1 cellular context compared by ENCODE assay signal in the genomic region with DNA sequence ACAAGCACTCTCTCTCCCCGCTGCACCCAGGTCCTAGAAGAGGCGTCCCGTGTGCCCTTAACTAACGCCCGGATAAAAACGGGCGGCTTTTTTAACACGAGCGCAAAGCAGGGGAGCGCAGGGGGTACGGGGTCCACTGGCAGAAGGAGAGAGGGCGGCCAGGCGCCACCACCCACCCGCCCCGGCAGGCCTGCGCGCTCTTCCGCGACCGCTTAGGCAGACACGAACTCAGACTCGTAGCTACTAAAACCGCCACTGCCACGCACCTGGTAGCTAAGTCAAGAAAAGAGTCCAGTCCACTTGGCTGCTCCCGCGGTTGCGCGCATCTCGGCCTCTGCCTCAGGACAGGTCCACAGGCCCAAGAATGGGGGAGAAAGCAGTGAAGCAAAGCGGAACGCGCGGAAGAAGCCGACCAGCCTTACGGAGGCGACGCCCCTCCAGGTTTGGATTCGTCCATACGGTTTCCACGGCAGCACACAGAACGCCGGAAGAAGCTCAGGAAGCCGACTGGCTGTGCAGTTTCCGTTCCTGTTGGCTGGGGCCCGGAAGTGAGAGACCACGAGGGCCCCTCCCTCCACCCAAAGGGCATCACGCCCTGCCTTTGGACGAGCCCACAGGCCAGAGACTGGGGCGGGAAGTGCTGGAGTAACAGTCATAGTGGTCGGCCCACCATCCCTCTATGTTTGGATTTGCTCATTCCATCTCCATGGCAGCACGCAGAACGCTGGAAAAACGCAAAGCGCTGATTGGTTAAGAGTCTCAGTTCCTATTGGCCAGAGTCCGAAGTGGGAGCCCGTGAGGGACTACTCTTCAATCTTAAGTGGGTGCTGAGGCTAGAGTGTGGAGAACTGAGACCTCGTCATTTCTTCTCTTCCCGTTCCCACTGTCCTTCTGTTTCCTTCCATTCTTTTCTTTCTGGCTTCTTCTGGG.
TF ChIP-seq lines count a peak whose summit lies in the region.

A gene (minus strand): TSS at position 354 of the 930 bp plus-strand sequence. CDS start 7,344 bp downstream, outside the sequence.

TF ChIP-seq in HepG2, 621 proteins besides CTCF, POLR2A, EP300 and RAD21 (continued from another document and continues in another):
- TF ChIP-seq, protein P1, sequence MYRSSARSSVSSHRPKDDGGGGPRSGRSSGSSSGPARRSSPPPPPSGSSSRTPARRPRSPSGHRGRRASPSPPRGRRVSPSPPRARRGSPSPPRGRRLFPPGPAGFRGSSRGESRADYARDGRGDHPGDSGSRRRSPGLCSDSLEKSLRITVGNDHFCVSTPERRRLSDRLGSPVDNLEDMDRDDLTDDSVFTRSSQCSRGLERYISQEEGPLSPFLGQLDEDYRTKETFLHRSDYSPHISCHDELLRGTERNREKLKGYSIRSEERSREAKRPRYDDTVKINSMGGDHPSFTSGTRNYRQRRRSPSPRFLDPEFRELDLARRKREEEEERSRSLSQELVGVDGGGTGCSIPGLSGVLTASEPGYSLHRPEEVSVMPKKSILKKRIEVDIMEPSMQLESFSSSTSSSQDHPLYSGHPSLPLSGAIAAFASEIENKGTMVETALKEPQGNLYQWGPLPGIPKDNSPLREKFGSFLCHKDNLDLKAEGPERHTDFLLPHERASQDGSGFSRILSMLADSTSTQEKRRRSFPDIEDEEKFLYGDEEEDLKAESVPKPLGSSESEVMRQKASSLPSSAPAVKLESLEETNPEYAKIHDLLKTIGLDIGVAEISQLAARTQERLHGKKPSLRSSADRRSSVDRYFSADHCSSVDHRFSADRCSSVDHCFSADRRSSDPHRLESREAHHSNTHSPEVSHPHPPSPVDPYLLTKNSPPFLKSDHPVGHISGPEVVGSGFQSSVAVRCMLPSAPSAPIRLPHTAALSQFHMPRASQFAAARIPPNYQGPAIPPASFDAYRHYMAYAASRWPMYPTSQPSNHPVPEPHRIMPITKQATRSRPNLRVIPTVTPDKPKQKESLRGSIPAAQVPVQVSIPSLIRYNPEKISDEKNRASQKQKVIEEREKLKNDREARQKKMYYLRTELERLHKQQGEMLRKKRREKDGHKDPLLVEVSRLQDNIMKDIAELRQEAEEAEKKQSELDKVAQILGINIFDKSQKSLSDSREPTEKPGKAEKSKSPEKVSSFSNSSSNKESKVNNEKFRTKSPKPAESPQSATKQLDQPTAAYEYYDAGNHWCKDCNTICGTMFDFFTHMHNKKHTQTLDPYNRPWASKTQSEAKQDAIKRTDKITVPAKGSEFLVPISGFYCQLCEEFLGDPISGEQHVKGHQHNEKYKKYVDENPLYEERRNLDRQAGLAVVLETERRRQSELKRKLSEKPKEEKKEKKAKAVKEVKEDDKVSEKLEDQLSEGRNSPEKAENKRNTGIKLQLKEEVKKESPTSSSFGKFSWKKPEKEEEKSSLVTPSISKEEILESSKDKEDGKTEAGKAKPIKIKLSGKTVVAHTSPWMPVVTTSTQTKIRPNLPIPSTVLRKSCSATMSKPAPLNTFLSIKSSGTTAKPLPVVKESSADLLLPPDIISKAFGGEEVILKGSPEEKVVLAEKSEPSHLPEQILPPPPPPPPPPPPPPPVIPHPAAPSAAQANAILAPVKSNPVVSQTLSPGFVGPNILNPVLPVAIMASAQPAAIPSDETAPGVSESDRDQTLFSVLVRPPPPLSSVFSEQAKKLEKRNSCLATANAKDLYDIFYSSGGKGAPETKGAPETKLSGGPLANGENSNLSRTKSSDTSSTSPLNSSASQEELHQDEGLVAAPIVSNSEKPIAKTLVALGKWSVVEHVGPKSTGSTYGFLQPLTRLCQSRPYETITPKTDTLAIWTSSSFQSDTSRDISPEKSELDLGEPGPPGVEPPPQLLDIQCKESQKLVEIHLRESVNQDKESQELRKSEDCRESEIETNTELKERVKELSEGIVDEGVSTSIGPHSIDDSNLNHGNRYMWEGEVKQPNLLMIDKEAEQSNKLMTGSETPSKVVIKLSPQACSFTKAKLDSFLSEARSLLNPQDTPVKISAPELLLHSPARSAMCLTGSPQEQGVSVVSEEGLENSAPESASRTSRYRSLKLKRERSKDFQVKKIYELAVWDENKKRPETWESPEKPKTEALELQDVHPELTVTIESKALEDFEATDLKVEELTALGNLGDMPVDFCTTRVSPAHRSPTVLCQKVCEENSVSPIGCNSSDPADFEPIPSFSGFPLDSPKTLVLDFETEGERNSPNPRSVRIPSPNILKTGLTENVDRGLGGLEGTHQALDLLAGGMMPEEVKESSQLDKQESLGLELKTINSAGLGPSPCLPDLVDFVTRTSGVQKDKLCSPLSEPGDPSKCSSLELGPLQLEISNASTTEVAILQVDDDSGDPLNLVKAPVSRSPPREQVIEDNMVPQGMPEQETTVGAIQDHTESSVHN (CRISPR knock-in tag; IDR thresholded peaks at IDR 0.05), result no peak
- TF ChIP-seq SSRP1 (CRISPR knock-in tag; IDR thresholded peaks at IDR 0.05) (no peak), SP5 (CRISPR knock-in tag; IDR thresholded peaks at IDR 0.05; ENCODE audit: borderline replicate concordance, low read depth) (peak; percentile 62; the same call in 1 of the 2 replicates), MAFF (IDR thresholded peaks at IDR 0.05; ENCODE audit: low read depth, low read length) (0 out of 2 replicates have a peak, but pooled peaks have one; percentile 0), ZNF329 (CRISPR knock-in tag; IDR thresholded peaks at IDR 0.05; ENCODE audit: low read depth) (no peak), ZNF775 (CRISPR knock-in tag; IDR thresholded peaks at IDR 0.05; ENCODE audit: borderline replicate concordance) (no peak), KAT2B (IDR thresholded peaks at IDR 0.05; ENCODE audit: borderline replicate concordance, low read depth, low read length) (no peak), ZNF570 (CRISPR knock-in tag; IDR thresholded peaks at IDR 0.05; ENCODE audit: borderline replicate concordance) (no peak), CC2D1A (CRISPR knock-in tag; IDR thresholded peaks at IDR 0.05) (no peak), ZNF451 (CRISPR knock-in tag; IDR thresholded peaks at IDR 0.05) (no peak), HNF4A (CRISPR knock-in tag; IDR thresholded peaks at IDR 0.05) (no peak; the same call in 1 of the 2 replicates), THAP11 (CRISPR knock-in tag; IDR thresholded peaks at IDR 0.05) (peak; percentile 90), CEBPB (IDR thresholded peaks at IDR 0.05; ENCODE audit: borderline replicate concordance, low read depth, low read length) (no peak), BHLHE40 (IDR thresholded peaks at IDR 0.05; ENCODE audit: low read length) (peak; percentile 98), STAG1 (CRISPR knock-in tag; IDR thresholded peaks at IDR 0.05) (no peak), ZBTB1 (CRISPR knock-in tag; IDR thresholded peaks at IDR 0.05; ENCODE audit: borderline replicate concordance) (no peak), NFRKB (IDR thresholded peaks at IDR 0.05) (no peak), ZNF572 (CRISPR knock-in tag; IDR thresholded peaks at IDR 0.05) (peak; percentile 67; the same call in 1 of the 2 replicates), NFKB2 (CRISPR knock-in tag; IDR thresholded peaks at IDR 0.05; ENCODE audit: borderline replicate concordance) (0 out of 2 replicates have a peak, but pooled peaks have one; percentile 35), PRMT3 (CRISPR knock-in tag; IDR thresholded peaks at IDR 0.05; ENCODE audit: borderline replicate concordance, low read depth) (no peak), ZNF138 (CRISPR knock-in tag; IDR thresholded peaks at IDR 0.05; ENCODE audit: low read depth) (no peak), ZNF556 (CRISPR knock-in tag; IDR thresholded peaks at IDR 0.05; ENCODE audit: borderline replicate concordance) (peak; percentile 88; the same call in 1 of the 2 replicates), KLF12 (CRISPR knock-in tag; IDR thresholded peaks at IDR 0.05; ENCODE audit: borderline replicate concordance) (peak; percentile 41; the same call in 1 of the 2 replicates), SIX1 (CRISPR knock-in tag; IDR thresholded peaks at IDR 0.05; ENCODE audit: borderline replicate concordance) (no peak), ZNF296 (CRISPR knock-in tag; conservative IDR thresholded peaks at IDR 0.05) (no peak), EZH2 (conservative IDR thresholded peaks at IDR 0.05; ENCODE audit: low read depth, low read length) (no peak)
- TF ChIP-seq, protein P2, sequence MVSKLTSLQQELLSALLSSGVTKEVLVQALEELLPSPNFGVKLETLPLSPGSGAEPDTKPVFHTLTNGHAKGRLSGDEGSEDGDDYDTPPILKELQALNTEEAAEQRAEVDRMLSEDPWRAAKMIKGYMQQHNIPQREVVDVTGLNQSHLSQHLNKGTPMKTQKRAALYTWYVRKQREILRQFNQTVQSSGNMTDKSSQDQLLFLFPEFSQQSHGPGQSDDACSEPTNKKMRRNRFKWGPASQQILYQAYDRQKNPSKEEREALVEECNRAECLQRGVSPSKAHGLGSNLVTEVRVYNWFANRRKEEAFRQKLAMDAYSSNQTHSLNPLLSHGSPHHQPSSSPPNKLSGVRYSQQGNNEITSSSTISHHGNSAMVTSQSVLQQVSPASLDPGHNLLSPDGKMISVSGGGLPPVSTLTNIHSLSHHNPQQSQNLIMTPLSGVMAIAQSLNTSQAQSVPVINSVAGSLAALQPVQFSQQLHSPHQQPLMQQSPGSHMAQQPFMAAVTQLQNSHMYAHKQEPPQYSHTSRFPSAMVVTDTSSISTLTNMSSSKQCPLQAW (CRISPR knock-in tag; IDR thresholded peaks at IDR 0.05), result peak; percentile 91
- TF ChIP-seq, protein P3, sequence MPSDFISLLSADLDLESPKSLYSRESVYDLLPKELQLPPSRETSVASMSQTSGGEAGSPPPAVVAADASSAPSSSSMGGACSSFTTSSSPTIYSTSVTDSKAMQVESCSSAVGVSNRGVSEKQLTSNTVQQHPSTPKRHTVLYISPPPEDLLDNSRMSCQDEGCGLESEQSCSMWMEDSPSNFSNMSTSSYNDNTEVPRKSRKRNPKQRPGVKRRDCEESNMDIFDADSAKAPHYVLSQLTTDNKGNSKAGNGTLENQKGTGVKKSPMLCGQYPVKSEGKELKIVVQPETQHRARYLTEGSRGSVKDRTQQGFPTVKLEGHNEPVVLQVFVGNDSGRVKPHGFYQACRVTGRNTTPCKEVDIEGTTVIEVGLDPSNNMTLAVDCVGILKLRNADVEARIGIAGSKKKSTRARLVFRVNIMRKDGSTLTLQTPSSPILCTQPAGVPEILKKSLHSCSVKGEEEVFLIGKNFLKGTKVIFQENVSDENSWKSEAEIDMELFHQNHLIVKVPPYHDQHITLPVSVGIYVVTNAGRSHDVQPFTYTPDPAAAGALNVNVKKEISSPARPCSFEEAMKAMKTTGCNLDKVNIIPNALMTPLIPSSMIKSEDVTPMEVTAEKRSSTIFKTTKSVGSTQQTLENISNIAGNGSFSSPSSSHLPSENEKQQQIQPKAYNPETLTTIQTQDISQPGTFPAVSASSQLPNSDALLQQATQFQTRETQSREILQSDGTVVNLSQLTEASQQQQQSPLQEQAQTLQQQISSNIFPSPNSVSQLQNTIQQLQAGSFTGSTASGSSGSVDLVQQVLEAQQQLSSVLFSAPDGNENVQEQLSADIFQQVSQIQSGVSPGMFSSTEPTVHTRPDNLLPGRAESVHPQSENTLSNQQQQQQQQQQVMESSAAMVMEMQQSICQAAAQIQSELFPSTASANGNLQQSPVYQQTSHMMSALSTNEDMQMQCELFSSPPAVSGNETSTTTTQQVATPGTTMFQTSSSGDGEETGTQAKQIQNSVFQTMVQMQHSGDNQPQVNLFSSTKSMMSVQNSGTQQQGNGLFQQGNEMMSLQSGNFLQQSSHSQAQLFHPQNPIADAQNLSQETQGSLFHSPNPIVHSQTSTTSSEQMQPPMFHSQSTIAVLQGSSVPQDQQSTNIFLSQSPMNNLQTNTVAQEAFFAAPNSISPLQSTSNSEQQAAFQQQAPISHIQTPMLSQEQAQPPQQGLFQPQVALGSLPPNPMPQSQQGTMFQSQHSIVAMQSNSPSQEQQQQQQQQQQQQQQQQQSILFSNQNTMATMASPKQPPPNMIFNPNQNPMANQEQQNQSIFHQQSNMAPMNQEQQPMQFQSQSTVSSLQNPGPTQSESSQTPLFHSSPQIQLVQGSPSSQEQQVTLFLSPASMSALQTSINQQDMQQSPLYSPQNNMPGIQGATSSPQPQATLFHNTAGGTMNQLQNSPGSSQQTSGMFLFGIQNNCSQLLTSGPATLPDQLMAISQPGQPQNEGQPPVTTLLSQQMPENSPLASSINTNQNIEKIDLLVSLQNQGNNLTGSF (CRISPR knock-in tag; IDR thresholded peaks at IDR 0.05), result no peak
- TF ChIP-seq, protein P4, sequence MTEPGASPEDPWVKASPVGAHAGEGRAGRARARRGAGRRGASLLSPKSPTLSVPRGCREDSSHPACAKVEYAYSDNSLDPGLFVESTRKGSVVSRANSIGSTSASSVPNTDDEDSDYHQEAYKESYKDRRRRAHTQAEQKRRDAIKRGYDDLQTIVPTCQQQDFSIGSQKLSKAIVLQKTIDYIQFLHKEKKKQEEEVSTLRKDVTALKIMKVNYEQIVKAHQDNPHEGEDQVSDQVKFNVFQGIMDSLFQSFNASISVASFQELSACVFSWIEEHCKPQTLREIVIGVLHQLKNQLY (CRISPR knock-in tag; IDR thresholded peaks at IDR 0.05), result peak; percentile 54; the same call in 1 of the 2 replicates
- TF ChIP-seq, protein P5, sequence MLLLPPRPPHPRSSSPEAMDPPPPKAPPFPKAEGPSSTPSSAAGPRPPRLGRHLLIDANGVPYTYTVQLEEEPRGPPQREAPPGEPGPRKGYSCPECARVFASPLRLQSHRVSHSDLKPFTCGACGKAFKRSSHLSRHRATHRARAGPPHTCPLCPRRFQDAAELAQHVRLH (CRISPR knock-in tag; IDR thresholded peaks at IDR 0.05; ENCODE audit: borderline replicate concordance, low read depth), result peak; percentile 77; the same call in 1 of the 2 replicates
- TF ChIP-seq, protein P6, sequence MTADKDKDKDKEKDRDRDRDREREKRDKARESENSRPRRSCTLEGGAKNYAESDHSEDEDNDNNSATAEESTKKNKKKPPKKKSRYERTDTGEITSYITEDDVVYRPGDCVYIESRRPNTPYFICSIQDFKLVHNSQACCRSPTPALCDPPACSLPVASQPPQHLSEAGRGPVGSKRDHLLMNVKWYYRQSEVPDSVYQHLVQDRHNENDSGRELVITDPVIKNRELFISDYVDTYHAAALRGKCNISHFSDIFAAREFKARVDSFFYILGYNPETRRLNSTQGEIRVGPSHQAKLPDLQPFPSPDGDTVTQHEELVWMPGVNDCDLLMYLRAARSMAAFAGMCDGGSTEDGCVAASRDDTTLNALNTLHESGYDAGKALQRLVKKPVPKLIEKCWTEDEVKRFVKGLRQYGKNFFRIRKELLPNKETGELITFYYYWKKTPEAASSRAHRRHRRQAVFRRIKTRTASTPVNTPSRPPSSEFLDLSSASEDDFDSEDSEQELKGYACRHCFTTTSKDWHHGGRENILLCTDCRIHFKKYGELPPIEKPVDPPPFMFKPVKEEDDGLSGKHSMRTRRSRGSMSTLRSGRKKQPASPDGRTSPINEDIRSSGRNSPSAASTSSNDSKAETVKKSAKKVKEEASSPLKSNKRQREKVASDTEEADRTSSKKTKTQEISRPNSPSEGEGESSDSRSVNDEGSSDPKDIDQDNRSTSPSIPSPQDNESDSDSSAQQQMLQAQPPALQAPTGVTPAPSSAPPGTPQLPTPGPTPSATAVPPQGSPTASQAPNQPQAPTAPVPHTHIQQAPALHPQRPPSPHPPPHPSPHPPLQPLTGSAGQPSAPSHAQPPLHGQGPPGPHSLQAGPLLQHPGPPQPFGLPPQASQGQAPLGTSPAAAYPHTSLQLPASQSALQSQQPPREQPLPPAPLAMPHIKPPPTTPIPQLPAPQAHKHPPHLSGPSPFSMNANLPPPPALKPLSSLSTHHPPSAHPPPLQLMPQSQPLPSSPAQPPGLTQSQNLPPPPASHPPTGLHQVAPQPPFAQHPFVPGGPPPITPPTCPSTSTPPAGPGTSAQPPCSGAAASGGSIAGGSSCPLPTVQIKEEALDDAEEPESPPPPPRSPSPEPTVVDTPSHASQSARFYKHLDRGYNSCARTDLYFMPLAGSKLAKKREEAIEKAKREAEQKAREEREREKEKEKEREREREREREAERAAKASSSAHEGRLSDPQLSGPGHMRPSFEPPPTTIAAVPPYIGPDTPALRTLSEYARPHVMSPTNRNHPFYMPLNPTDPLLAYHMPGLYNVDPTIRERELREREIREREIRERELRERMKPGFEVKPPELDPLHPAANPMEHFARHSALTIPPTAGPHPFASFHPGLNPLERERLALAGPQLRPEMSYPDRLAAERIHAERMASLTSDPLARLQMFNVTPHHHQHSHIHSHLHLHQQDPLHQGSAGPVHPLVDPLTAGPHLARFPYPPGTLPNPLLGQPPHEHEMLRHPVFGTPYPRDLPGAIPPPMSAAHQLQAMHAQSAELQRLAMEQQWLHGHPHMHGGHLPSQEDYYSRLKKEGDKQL (CRISPR knock-in tag; IDR thresholded peaks at IDR 0.05; ENCODE audit: low read depth), result no peak
